1 cellular context compared by ENCODE assay signal in genomic region chr3:5014431-5014830, GRCh38.
TF ChIP-seq lines count a peak whose summit lies in the region.

No MANE protein-coding gene starts in this region.

TF ChIP-seq in H1, 55 proteins besides CTCF, POLR2A, EP300 and RAD21:
- TF ChIP-seq E2F6 (IDR thresholded peaks at IDR 0.05) (no peak), POLR2AphosphoS5 (IDR thresholded peaks at IDR 0.05; ENCODE audit: low read depth, low read length) (no peak), KDM1A (IDR thresholded peaks at IDR 0.05; ENCODE audit: borderline replicate concordance, low read length) (no peak), MAFK (IDR thresholded peaks at IDR 0.05; ENCODE audit: low read depth, low read length) (no peak), SIX5 (IDR thresholded peaks at IDR 0.05; ENCODE audit: low read depth, low read length) (no peak), POU5F1 (IDR thresholded peaks at IDR 0.05; ENCODE audit: low read depth, low read length) (no peak), CHD2 (IDR thresholded peaks at IDR 0.05; ENCODE audit: low read length) (no peak), BRCA1 (IDR thresholded peaks at IDR 0.05; ENCODE audit: low read depth, low read length) (no peak), NRF1 (IDR thresholded peaks at IDR 0.05; ENCODE audit: low read depth, low read length) (no peak), KDM5A (IDR thresholded peaks at IDR 0.05; ENCODE audit: low read length) (no peak), KDM4A (IDR thresholded peaks at IDR 0.05; ENCODE audit: low read depth, low read length, severe bottlenecking) (no peak), PHF8 (conservative IDR thresholded peaks at IDR 0.05; ENCODE audit: low read depth, low read length) (no peak), RFX5 (IDR thresholded peaks at IDR 0.05; ENCODE audit: borderline replicate concordance, low read depth, low read length) (no peak), RNF2 (IDR thresholded peaks at IDR 0.05; ENCODE audit: borderline replicate concordance, low read depth, low read length, missing control alignments, poor library complexity, severe bottlenecking) (no peak), HDAC6 (IDR thresholded peaks at IDR 0.05; ENCODE audit: low read depth, low read length) (no peak), SP2 (IDR thresholded peaks at IDR 0.05; ENCODE audit: low read length) (no peak), SAP30 (IDR thresholded peaks at IDR 0.05; ENCODE audit: insufficient read depth, insufficient replicate concordance, low read length) (no peak), SUZ12 (IDR thresholded peaks at IDR 0.05; ENCODE audit: low read length) (no peak)
